Comparison of ENCODE assay signal across 10 cellular contexts in genomic region chr19:54478677-54479266, GRCh38. TPM values are rescaled to one million over a fixed set of nuclear protein-coding genes. Genes with fewer than 3 reads are reported as not detected.
DNase-seq lines count a peak whose midpoint lies in the region; ATAC-seq, FAIRE-seq and TF ChIP-seq lines count a peak whose summit lies in the region.
"Had no signal": no experiment of that assay in that cellular context is flagged by ENCODE, and none has a peak within 500 bp of the region (broad histone marks: within the 10 kb centered on the region; RNA-seq: fewer than 3 reads in every experiment).

No MANE protein-coding gene starts in this region.

- no peak overlapping the region for H3K4me3 Mint-ChIP-seq in astrocyte (ENCODE audit: unreplicated experiment)

- H3K27ac ChIP-seq in AG04450 (ENCODE audit: low read depth, low read length): no peak overlapping the region
- H3K27ac ChIP-seq in astrocyte (ENCODE audit: low read depth, low read length): no peak overlapping the region

- H3K9me3 ChIP-seq in AG04450 (ENCODE audit: control insufficient read depth, insufficient read depth, low read length) (no peaks in the 10 kb centered on the region), astrocyte (ENCODE audit: insufficient read depth, low read depth, low read length) (no peaks in the 10 kb centered on the region)

- CTCF ChIA-PET in AG04450 (lab: Charles Lee): interaction anchor here (0.6 to 3.1 kb wide), 13 partner anchors 10 to 1924 kb away, joined by 3 to 33 read pairs (median 3); partner anchors contain the start of gene RDH13

- H3K27me3 ChIP-seq in AG04450 (ENCODE audit: control insufficient read depth, insufficient read depth, low read length): no peaks in the 10 kb centered on the region
- no peaks in the 10 kb centered on the region for H3K27me3 ChIP-seq in astrocyte (ENCODE audit: insufficient read depth, low read length)

- no peaks in the 10 kb centered on the region for H3K79me2 ChIP-seq in astrocyte (ENCODE audit: insufficient read depth, low read length)

- H3K36me3 Mint-ChIP-seq in astrocyte (ENCODE audit: low read depth, unreplicated experiment): no peaks in the 10 kb centered on the region

- ATAC-seq in GM18517 (IDR thresholded peaks at IDR 0.05; ENCODE audit: unreplicated experiment) (no peak), HG02852 (IDR thresholded peaks at IDR 0.05; ENCODE audit: unreplicated experiment) (no peak), HG03135 (IDR thresholded peaks at IDR 0.05; ENCODE audit: unreplicated experiment) (no peak)

- no peak overlapping the region for H3K9ac ChIP-seq in astrocyte (ENCODE audit: low read length)

- H2AFZ ChIP-seq in astrocyte (ENCODE audit: low read depth, low read length): no peak overlapping the region

- peaks cover 8% of the 10 kb centered on the region for H3K27me3 Mint-ChIP-seq in astrocyte (ENCODE audit: low read depth, unreplicated experiment)

- H3K4me1 Mint-ChIP-seq in astrocyte (ENCODE audit: low read depth, unreplicated experiment): no peaks in the 10 kb centered on the region

- H4K20me1 ChIP-seq in astrocyte (ENCODE audit: insufficient read depth, low read length): no peaks in the 10 kb centered on the region

- H3K4me3 ChIP-seq in AG04450 (ENCODE audit: low read depth, low read length) (no peak overlapping the region), astrocyte (ENCODE audit: insufficient read depth, low read depth, low read length) (no peak overlapping the region)

- TF ChIP-seq CTCF in AG04450 (IDR thresholded peaks at IDR 0.05; ENCODE audit: low read depth, low read length) (peak; percentile 76), astrocyte (IDR thresholded peaks at IDR 0.05; ENCODE audit: insufficient read depth, low read depth, low read length) (peak; percentile 55)

- H3K4me2 ChIP-seq in astrocyte (ENCODE audit: low read length): no peak overlapping the region

- peaks cover under 1% of the 10 kb centered on the region for H3K4me1 ChIP-seq in astrocyte (ENCODE audit: insufficient read depth, low read length)

- peak; percentile 81 for FAIRE-seq in G401.6 (lab: Jason Lieb, UNC)
- no peak for FAIRE-seq in astrocyte (lab: Jason Lieb, UNC)

- H3K27ac Mint-ChIP-seq in astrocyte (ENCODE audit: unreplicated experiment): no peak overlapping the region

- H3K9me3 Mint-ChIP-seq in astrocyte (ENCODE audit: unreplicated experiment): no peaks in the 10 kb centered on the region

- POLR2A ChIA-PET in AG04450 (lab: Yijun Ruan, JAX): no interaction called here

- H3K36me3 ChIP-seq in astrocyte (ENCODE audit: insufficient read depth, low read length): no peaks in the 10 kb centered on the region

- DNase-seq in AG04450 (ENCODE audit: low read depth, low spot score) (no peak), NCI-H2107 (lab: John Stamatoyannopoulos, UW) (peak; percentile 8), astrocyte (ENCODE audit: low read depth) (peak; percentile 17), left kidney (ENCODE audit: low read depth, low spot score) (peak; percentile 92)

RNA-seq across cellular contexts. Expression of gene CDC42EP5, which starts 5.7 kb away (rescaled TPM):
- polyA plus RNA-seq in AG04450 (2011; rRNA removed): 12.3 and 17.7 TPM in 2 replicates
- 2.3 and 2.4 TPM in 2 replicates for polyA minus RNA-seq in AG04450 (2011; rRNA and poly(A)+ RNA removed)
- 57.9 and 64.2 TPM in 2 replicates for total RNA-seq in astrocyte

RNA-seq across cellular contexts. Expression of gene LENG9, which starts 15.2 kb away (rescaled TPM):
- 0.63 and 1.3 TPM in 2 replicates for polyA plus RNA-seq in AG04450 (2011; rRNA removed)
- 1.7 and 1.9 TPM in 2 replicates for polyA minus RNA-seq in AG04450 (2011; rRNA and poly(A)+ RNA removed)
- total RNA-seq in astrocyte: 3.7 and 3.8 TPM in 2 replicates

RNA-seq across cellular contexts. Expression of gene LAIR2, which starts 23.9 kb away (rescaled TPM):
- not detected in 2 replicates for polyA plus RNA-seq in AG04450 (2011; rRNA removed)
- polyA minus RNA-seq in AG04450 (2011; rRNA and poly(A)+ RNA removed): not detected in 2 replicates
- total RNA-seq in astrocyte: not detected in 2 replicates
- total RNA-seq: glomerular endothelial cell, temporal lobe had no signal

RNA-seq across cellular contexts. Expression of gene LENG8, which starts 29.8 kb away (rescaled TPM):
- polyA plus RNA-seq in AG04450 (2011; rRNA removed): 16.1 and 25.2 TPM in 2 replicates
- 29.0 and 38.6 TPM in 2 replicates for polyA minus RNA-seq in AG04450 (2011; rRNA and poly(A)+ RNA removed)
- total RNA-seq in astrocyte: 193 and 201 TPM in 2 replicates
